10 cellular contexts compared by ENCODE assay signal in genomic region chr3:47961815-47962606, GRCh38. TPM values are rescaled to one million over a fixed set of nuclear protein-coding genes. Genes with fewer than 3 reads are reported as not detected.
DNase-seq lines count a peak whose midpoint lies in the region; ATAC-seq and TF ChIP-seq lines count a peak whose summit lies in the region.
"Had no signal": no experiment of that assay in that cellular context is flagged by ENCODE, and none has a peak within 500 bp of the region (broad histone marks: within the 10 kb centered on the region; RNA-seq: fewer than 3 reads in every experiment).

No MANE protein-coding gene starts in this region.

- H3K4me2 ChIP-seq in HCT116 (ENCODE audit: low read length): 0 out of 2 replicates have a peak overlapping the region, but pooled peaks have one; percentile 4

- no peak overlapping the region for H2AFZ ChIP-seq in HCT116 (ENCODE audit: low read depth, low read length, poor library complexity, severe bottlenecking)

- RAD21 ChIA-PET in HCT116 (lab: Charles Lee; ENCODE audit: low non-redundant PET in 1 of 2, low total read pairs in 2 of 2, uncharacterized antibody in 2 of 2, unreplicated experiment in 2 of 2): no interaction called here

- H3K9me2 ChIP-seq in HCT116 (ENCODE audit: insufficient read depth): no peaks in the 10 kb centered on the region

- no peaks in the 10 kb centered on the region for H4K20me1 ChIP-seq in HCT116 (ENCODE audit: insufficient read depth)

- intact Hi-C loops in A673 (cut with micrococcal nuclease; ENCODE audit: unreplicated experiment) (no loop called here), HCT116 (cut with micrococcal nuclease) (no loop called here), gastrocnemius medialis (cut with DNase I; ENCODE audit: low total_unique reads) (no loop called here), psoas muscle (cut with DNase I) (no loop called here)

- TF ChIP-seq RAD21 in HCT116 (IDR thresholded peaks at IDR 0.05; ENCODE audit: low read depth): no peak

- H3K36me3 Mint-ChIP-seq in activated CD4-positive, alpha-beta T cell treated with anti-CD3 and anti-CD28 coated beads, Interleukin-2, amount 10 ng/mL, durations not matched to agents 7 days and 5 days (ENCODE audit: low read depth): peaks cover 5% of the 10 kb centered on the region

- H3K4me1 Mint-ChIP-seq in activated CD4-positive, alpha-beta T cell treated with anti-CD3 and anti-CD28 coated beads, Interleukin-2, amount 10 ng/mL, durations not matched to agents 7 days and 5 days: peaks cover 36% of the 10 kb centered on the region

- no peak overlapping the region for H3K4me3 Mint-ChIP-seq in activated CD4-positive, alpha-beta T cell treated with anti-CD3 and anti-CD28 coated beads, Interleukin-2, amount 10 ng/mL, durations not matched to agents 7 days and 5 days

- DNase-seq in A673 (ENCODE audit: low spot score): peak; percentile 81
- no peak for DNase-seq in HCT116 (ENCODE audit: low read depth, low spot score)
- peak; percentile 65 for DNase-seq in activated CD4-positive, alpha-beta T cell treated with anti-CD3 and anti-CD28 coated beads, Interleukin-2, amount 10 ng/mL, durations not matched to agents 7 days and 5 days
- DNase-seq in fibroblast of the aortic adventitia (ENCODE audit: low read depth): peak; percentile 14
- no peak for DNase-seq in cortex of kidney (lab: John Stamatoyannopoulos, UW)
- DNase-seq in gastrocnemius medialis: no peak
- DNase-seq in psoas muscle: no peak
- DNase-seq: GF-D8 had no signal

- TF ChIP-seq POLR2A in HCT116 (IDR thresholded peaks at IDR 0.05; ENCODE audit: borderline replicate concordance, extremely low read depth, insufficient read depth, insufficient read length) (no peak), gastrocnemius medialis (IDR thresholded peaks at IDR 0.05) (no peak)

- H3K36me3 ChIP-seq in A673 (ENCODE audit: insufficient read depth, low read length, poor library complexity, severe bottlenecking): no peaks in the 10 kb centered on the region
- H3K36me3 ChIP-seq in HCT116 (ENCODE audit: control insufficient read depth in 1 of 2, insufficient read depth in 2 of 2, low read length in 2 of 2): no peaks in the 10 kb centered on the region
- H3K36me3 ChIP-seq in gastrocnemius medialis: no peaks in the 10 kb centered on the region
- H3K36me3 ChIP-seq in psoas muscle (ENCODE audit: insufficient read depth in 1 of 2, low read depth in 1 of 2): peaks cover 0 to 2% of the 10 kb centered on the region in 2 donors
- H3K36me3 ChIP-seq: Peyer's patch had no signal

- ATAC-seq in HCT116 (no peak), GM21423 (IDR thresholded peaks at IDR 0.05; ENCODE audit: unreplicated experiment) (no peak), gastrocnemius medialis (no peak), psoas muscle (no peak)

- TF ChIP-seq CTCF in A673 (conservative IDR thresholded peaks at IDR 0.05; ENCODE audit: low read depth, low read length) (no peak), HCT116 (IDR thresholded peaks at IDR 0.05 in 2 of 3, conservative IDR thresholded peaks at IDR 0.05 in 1 of 3; ENCODE audit: borderline replicate concordance in 1 of 3, insufficient read depth in 1 of 3, low read depth in 2 of 3, low read length in 2 of 3) (no peak), fibroblast of the aortic adventitia (IDR thresholded peaks at IDR 0.05; ENCODE audit: insufficient read depth, low read length) (no peak), gastrocnemius medialis (IDR thresholded peaks at IDR 0.05 in 4 of 5, conservative IDR thresholded peaks at IDR 0.05 in 1 of 5) (no peak), psoas muscle (IDR thresholded peaks at IDR 0.05) (no peak)

- H3K27me3 ChIP-seq in A673 (replicated peaks; ENCODE audit: insufficient read depth, low read depth, low read length, poor library complexity) (no peaks in the 10 kb centered on the region), HCT116 (ENCODE audit: insufficient read depth, low read length) (no peaks in the 10 kb centered on the region), gastrocnemius medialis (no peaks in the 10 kb centered on the region), psoas muscle (ENCODE audit: insufficient read depth in 3 of 3, low read length in 2 of 3) (no peaks in the 10 kb centered on the region)
- H3K27me3 ChIP-seq: Peyer's patch had no signal

- CTCF ChIA-PET in A673 (lab: Charles Lee): no interaction called here
- CTCF ChIA-PET in HCT116 (lab: Charles Lee): interaction anchor here (1.1 to 1.3 kb wide), 2 partner anchors 22 to 28 kb away, joined by 3 to 4 read pairs; no protein-coding TSS in a partner anchor
- CTCF ChIA-PET in activated CD4-positive, alpha-beta T cell treated with anti-CD3 and anti-CD28 coated beads, Interleukin-2, amount 10 ng/mL, durations not matched to agents 7 days and 5 days (lab: Charles Lee): interaction anchor here (0.6 to 1.6 kb wide), 3 partner anchors 19 to 1026 kb away, joined by 3 to 4 read pairs (median 4); no protein-coding TSS in a partner anchor

- H3K9me3 ChIP-seq in A673 (ENCODE audit: low read depth, low read length, poor library complexity, severe bottlenecking) (no peaks in the 10 kb centered on the region), HCT116 (ENCODE audit: control insufficient read depth in 1 of 2, insufficient read depth in 1 of 2, low read depth in 1 of 2, low read length in 2 of 2) (no peaks in the 10 kb centered on the region), gastrocnemius medialis (no peaks in the 10 kb centered on the region), psoas muscle (no peaks in the 10 kb centered on the region)
- H3K9me3 ChIP-seq: Peyer's patch had no signal

- peaks cover 14% of the 10 kb centered on the region; the same call in 1 of the 2 replicates for H3K79me2 ChIP-seq in HCT116 (ENCODE audit: insufficient read depth, low read length)

- H3K27ac ChIP-seq in A673 (ENCODE audit: low read depth, low read length, poor library complexity, severe bottlenecking): peak overlapping the region; percentile 65
- no peak overlapping the region for H3K27ac ChIP-seq in HCT116 (ENCODE audit: low read depth, low read length)
- H3K27ac ChIP-seq in gastrocnemius medialis: peak overlapping the region in 2 of 4 donors; percentile 13 to 23
- no peak overlapping the region for H3K27ac ChIP-seq in psoas muscle
- H3K27ac ChIP-seq: Peyer's patch had no signal

- H3K4me3 ChIP-seq in A673 (ENCODE audit: low read depth, low read length, poor library complexity, severe bottlenecking) (no peak overlapping the region), HCT116 (replicated peaks in 1 of 2; ENCODE audit: low read depth in 1 of 2, low read length in 2 of 2) (no peak overlapping the region), fibroblast of the aortic adventitia (ENCODE audit: low read depth, low read length) (no peak overlapping the region), gastrocnemius medialis (no peak overlapping the region), psoas muscle (no peak overlapping the region)
- H3K4me3 ChIP-seq: Peyer's patch had no signal

- no peaks in the 10 kb centered on the region for H3K9me3 Mint-ChIP-seq in activated CD4-positive, alpha-beta T cell treated with anti-CD3 and anti-CD28 coated beads, Interleukin-2, amount 10 ng/mL, durations not matched to agents 7 days and 5 days

- H3K4me1 ChIP-seq in A673 (ENCODE audit: insufficient read depth, low read length, poor library complexity, severe bottlenecking) (peaks cover 28% of the 10 kb centered on the region), HCT116 (ENCODE audit: control insufficient read depth in 1 of 2, insufficient read depth in 2 of 2, low read length in 2 of 2) (peaks cover 0 to 19% of the 10 kb centered on the region in 2 experiments; a peak in 2 of 4 replicates), gastrocnemius medialis (peaks cover 25 to 35% of the 10 kb centered on the region in 2 donors), psoas muscle (peaks cover 22% of the 10 kb centered on the region)

- POLR2A ChIA-PET in A673 (lab: Charles Lee; ENCODE audit: low non-redundant PET): no interaction called here
- POLR2A ChIA-PET in HCT116 (lab: Charles Lee): no interaction called here
- POLR2A ChIA-PET in activated CD4-positive, alpha-beta T cell treated with anti-CD3 and anti-CD28 coated beads, Interleukin-2, amount 10 ng/mL, durations not matched to agents 7 days and 5 days (lab: Charles Lee): interaction anchor here (0.6 to 1.1 kb wide), 2 partner anchors 8 to 51 kb away, joined by 3 to 5 read pairs; no protein-coding TSS in a partner anchor

- peak overlapping the region; percentile 55 for H3K27ac Mint-ChIP-seq in activated CD4-positive, alpha-beta T cell treated with anti-CD3 and anti-CD28 coated beads, Interleukin-2, amount 10 ng/mL, durations not matched to agents 7 days and 5 days

- WGBS in psoas muscle, 3 donors: 52 to 69% (median 55%) methylated on average over 5 of the region's 5 CpGs

- H3K9ac ChIP-seq in HCT116 (ENCODE audit: low read length): no peak overlapping the region

- BruUV-seq in A673 (replicated peaks; lab: Mats Ljungman, UMichigan) (no TSS peak), HCT116 (replicated peaks; lab: Mats Ljungman, UMichigan) (no TSS peak)

- H3K27me3 Mint-ChIP-seq in activated CD4-positive, alpha-beta T cell treated with anti-CD3 and anti-CD28 coated beads, Interleukin-2, amount 10 ng/mL, durations not matched to agents 7 days and 5 days: no peaks in the 10 kb centered on the region

- in situ Hi-C loops in gastrocnemius medialis (cut with MboI; ENCODE audit: low sequenced_read_pairs in 4 of 4): no loop called here

TF ChIP-seq in HCT116, 20 proteins besides CTCF, POLR2A, EP300 and RAD21 (continues in another document):
- TF ChIP-seq SRF (IDR thresholded peaks at IDR 0.05; ENCODE audit: low read depth): no peak

RNA-seq across cellular contexts. Expression of gene MAP4, which starts 54.2 kb away (rescaled TPM):
- total RNA-seq in A673 (2021): 105 and 110 TPM in 2 replicates
- total RNA-seq in HCT116 (2021; ENCODE audit: unreplicated experiment): 200 TPM
- 120 and 128 TPM in 2 replicates for polyA plus RNA-seq in HCT116 (2012)
- 100 to 1,000 TPM; 106 to 110 TPM for total RNA-seq in activated CD4-positive, alpha-beta T cell treated with anti-CD3 and anti-CD28 coated beads, Interleukin-2, amount 10 ng/mL, durations not matched to agents 7 days and 5 days
- 80.1 and 157 TPM in 2 replicates for total RNA-seq in fibroblast of the aortic adventitia (ENCODE audit: low replicate concordance)
- total RNA-seq in gastrocnemius medialis: 100 to 1,000 TPM; 597 to 976 (median 687) TPM
- 1,000 to 10,000 TPM in 2 of 4 donors, 100 to 1,000 TPM in 2; 819 to 1,424 (median 998) TPM for total RNA-seq in psoas muscle
- 100 to 1,000 TPM in 2 of 3 donors, 10 to 100 TPM in 1; 85.5 to 318 (median 195) TPM for polyA plus RNA-seq in psoas muscle

Comparison
In these comparisons a context has a peak if more than half of its experiments do, and no peak if none do; other contexts are left out.
1. DNase-seq: peak in A673 (single experiment), activated CD4-positive, alpha-beta T cell treated with anti-CD3 and anti-CD28 coated beads, Interleukin-2, amount 10 ng/mL, durations not matched to agents 7 days and 5 days (single experiment) and fibroblast of the aortic adventitia (single experiment); none in HCT116 (single experiment), cortex of kidney (single experiment), gastrocnemius medialis (0 of 2) and psoas muscle (0 of 2).